ENCODE assay signal across 1 cellular context in the genomic region with DNA sequence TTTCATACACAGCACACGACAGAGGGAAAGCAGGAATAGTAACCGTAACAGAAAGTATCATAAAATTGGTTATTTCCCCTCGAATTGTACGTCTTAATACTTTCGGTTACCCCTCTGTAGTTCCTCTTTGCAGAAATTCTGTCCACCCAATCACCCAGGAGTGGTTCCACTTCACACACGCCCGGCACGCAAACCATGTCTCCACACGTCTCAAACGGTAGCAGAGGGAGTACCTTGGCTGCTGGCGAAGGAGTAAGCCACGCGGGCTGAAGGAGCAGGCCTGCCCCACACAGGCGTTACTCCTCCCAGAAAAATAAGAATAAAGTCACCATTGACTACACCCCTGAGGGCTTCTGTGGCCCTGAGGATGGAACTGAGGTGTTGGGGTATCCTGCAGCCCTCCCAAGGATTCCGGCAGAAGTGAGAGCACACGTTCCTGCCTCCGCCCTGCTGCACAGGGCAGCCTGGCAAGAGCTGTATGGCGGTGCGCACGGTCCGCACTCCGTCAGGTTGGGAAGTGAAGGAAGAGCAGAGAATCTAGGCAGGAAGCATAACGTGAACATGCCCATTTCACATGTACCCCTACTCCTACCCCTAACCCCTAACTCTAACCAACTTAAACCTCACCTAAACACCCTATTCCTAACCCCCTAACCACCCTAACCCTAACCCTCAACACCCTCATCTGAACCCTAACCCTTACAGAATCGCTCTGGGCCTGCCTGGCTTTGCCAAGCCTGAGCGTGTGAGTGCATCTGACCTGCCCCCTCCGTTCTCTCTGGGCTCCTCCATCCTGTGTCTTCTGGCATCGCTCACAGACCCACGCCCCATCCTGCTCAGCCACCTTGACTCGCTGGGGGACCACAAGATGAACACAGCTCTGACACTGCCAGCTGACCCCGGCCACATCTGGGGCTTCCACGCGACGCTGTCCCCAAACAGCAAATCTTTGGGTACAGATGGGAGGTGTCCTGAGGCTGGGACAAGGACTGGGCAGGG.
TF ChIP-seq lines count a peak whose summit lies in the region.

No MANE protein-coding gene starts in this region.

TF ChIP-seq in GM12878, 131 proteins besides CTCF, POLR2A, EP300 and RAD21 (continued from another document):
- TF ChIP-seq, protein P1, sequence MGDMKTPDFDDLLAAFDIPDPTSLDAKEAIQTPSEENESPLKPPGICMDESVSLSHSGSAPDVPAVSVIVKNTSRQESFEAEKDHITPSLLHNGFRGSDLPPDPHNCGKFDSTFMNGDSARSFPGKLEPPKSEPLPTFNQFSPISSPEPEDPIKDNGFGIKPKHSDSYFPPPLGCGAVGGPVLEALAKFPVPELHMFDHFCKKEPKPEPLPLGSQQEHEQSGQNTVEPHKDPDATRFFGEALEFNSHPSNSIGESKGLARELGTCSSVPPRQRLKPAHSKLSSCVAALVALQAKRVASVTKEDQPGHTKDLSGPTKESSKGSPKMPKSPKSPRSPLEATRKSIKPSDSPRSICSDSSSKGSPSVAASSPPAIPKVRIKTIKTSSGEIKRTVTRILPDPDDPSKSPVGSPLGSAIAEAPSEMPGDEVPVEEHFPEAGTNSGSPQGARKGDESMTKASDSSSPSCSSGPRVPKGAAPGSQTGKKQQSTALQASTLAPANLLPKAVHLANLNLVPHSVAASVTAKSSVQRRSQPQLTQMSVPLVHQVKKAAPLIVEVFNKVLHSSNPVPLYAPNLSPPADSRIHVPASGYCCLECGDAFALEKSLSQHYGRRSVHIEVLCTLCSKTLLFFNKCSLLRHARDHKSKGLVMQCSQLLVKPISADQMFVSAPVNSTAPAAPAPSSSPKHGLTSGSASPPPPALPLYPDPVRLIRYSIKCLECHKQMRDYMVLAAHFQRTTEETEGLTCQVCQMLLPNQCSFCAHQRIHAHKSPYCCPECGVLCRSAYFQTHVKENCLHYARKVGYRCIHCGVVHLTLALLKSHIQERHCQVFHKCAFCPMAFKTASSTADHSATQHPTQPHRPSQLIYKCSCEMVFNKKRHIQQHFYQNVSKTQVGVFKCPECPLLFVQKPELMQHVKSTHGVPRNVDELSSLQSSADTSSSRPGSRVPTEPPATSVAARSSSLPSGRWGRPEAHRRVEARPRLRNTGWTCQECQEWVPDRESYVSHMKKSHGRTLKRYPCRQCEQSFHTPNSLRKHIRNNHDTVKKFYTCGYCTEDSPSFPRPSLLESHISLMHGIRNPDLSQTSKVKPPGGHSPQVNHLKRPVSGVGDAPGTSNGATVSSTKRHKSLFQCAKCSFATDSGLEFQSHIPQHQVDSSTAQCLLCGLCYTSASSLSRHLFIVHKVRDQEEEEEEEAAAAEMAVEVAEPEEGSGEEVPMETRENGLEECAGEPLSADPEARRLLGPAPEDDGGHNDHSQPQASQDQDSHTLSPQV (IDR thresholded peaks at IDR 0.05), result peak; percentile 92
- TF ChIP-seq BCL11A (IDR thresholded peaks at IDR 0.05; ENCODE audit: low read depth, low read length), result peak; percentile 68; the same call in 1 of the 2 replicates
- TF ChIP-seq SP1 (IDR thresholded peaks at IDR 0.05; ENCODE audit: low read depth, low read length), result peak; percentile 76
- TF ChIP-seq, protein P2, sequence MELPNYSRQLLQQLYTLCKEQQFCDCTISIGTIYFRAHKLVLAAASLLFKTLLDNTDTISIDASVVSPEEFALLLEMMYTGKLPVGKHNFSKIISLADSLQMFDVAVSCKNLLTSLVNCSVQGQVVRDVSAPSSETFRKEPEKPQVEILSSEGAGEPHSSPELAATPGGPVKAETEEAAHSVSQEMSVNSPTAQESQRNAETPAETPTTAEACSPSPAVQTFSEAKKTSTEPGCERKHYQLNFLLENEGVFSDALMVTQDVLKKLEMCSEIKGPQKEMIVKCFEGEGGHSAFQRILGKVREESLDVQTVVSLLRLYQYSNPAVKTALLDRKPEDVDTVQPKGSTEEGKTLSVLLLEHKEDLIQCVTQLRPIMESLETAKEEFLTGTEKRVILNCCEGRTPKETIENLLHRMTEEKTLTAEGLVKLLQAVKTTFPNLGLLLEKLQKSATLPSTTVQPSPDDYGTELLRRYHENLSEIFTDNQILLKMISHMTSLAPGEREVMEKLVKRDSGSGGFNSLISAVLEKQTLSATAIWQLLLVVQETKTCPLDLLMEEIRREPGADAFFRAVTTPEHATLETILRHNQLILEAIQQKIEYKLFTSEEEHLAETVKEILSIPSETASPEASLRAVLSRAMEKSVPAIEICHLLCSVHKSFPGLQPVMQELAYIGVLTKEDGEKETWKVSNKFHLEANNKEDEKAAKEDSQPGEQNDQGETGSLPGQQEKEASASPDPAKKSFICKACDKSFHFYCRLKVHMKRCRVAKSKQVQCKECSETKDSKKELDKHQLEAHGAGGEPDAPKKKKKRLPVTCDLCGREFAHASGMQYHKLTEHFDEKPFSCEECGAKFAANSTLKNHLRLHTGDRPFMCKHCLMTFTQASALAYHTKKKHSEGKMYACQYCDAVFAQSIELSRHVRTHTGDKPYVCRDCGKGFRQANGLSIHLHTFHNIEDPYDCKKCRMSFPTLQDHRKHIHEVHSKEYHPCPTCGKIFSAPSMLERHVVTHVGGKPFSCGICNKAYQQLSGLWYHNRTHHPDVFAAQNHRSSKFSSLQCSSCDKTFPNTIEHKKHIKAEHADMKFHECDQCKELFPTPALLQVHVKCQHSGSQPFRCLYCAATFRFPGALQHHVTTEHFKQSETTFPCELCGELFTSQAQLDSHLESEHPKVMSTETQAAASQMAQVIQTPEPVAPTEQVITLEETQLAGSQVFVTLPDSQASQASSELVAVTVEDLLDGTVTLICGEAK (IDR thresholded peaks at IDR 0.05; ENCODE audit: borderline replicate concordance), result no peak; the same call in 1 of the 2 replicates
- TF ChIP-seq, protein P3, sequence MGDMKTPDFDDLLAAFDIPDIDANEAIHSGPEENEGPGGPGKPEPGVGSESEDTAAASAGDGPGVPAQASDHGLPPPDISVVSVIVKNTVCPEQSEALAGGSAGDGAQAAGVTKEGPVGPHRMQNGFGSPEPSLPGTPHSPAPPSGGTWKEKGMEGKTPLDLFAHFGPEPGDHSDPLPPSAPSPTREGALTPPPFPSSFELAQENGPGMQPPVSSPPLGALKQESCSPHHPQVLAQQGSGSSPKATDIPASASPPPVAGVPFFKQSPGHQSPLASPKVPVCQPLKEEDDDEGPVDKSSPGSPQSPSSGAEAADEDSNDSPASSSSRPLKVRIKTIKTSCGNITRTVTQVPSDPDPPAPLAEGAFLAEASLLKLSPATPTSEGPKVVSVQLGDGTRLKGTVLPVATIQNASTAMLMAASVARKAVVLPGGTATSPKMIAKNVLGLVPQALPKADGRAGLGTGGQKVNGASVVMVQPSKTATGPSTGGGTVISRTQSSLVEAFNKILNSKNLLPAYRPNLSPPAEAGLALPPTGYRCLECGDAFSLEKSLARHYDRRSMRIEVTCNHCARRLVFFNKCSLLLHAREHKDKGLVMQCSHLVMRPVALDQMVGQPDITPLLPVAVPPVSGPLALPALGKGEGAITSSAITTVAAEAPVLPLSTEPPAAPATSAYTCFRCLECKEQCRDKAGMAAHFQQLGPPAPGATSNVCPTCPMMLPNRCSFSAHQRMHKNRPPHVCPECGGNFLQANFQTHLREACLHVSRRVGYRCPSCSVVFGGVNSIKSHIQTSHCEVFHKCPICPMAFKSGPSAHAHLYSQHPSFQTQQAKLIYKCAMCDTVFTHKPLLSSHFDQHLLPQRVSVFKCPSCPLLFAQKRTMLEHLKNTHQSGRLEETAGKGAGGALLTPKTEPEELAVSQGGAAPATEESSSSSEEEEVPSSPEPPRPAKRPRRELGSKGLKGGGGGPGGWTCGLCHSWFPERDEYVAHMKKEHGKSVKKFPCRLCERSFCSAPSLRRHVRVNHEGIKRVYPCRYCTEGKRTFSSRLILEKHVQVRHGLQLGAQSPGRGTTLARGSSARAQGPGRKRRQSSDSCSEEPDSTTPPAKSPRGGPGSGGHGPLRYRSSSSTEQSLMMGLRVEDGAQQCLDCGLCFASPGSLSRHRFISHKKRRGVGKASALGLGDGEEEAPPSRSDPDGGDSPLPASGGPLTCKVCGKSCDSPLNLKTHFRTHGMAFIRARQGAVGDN (IDR thresholded peaks at IDR 0.05), result peak; percentile 100
- TF ChIP-seq NR2C1 (IDR thresholded peaks at IDR 0.05), result no peak
- TF ChIP-seq ETV6 (conservative IDR thresholded peaks at IDR 0.05 in 1 of 2, IDR thresholded peaks at IDR 0.05 in 1 of 2; ENCODE audit: borderline replicate concordance in 1 of 2, low read depth in 1 of 2), result peak in 1 of 2 experiments; percentile 81; a peak in 2 of 4 replicates
- TF ChIP-seq PML (IDR thresholded peaks at IDR 0.05; ENCODE audit: low read length), result no peak
- TF ChIP-seq TCF12 (IDR thresholded peaks at IDR 0.05; ENCODE audit: low read depth, low read length), result peak; percentile 59; the same call in 1 of the 2 replicates
- 0 out of 2 replicates have a peak, but pooled peaks have one; percentile 21 for TF ChIP-seq TAF1 (IDR thresholded peaks at IDR 0.05; ENCODE audit: borderline replicate concordance, low read depth, low read length)
- TF ChIP-seq ATF3 (IDR thresholded peaks at IDR 0.05; ENCODE audit: borderline replicate concordance, extremely low read depth, low read depth, low read length), result no peak
- no peak for TF ChIP-seq CHD1 (IDR thresholded peaks at IDR 0.05; ENCODE audit: low read depth, low read length)
- no peak for TF ChIP-seq ZBED1 (IDR thresholded peaks at IDR 0.05; ENCODE audit: borderline replicate concordance)
- TF ChIP-seq ATF7 (IDR thresholded peaks at IDR 0.05; ENCODE audit: low read depth), result peak; percentile 77
- TF ChIP-seq, protein P4, sequence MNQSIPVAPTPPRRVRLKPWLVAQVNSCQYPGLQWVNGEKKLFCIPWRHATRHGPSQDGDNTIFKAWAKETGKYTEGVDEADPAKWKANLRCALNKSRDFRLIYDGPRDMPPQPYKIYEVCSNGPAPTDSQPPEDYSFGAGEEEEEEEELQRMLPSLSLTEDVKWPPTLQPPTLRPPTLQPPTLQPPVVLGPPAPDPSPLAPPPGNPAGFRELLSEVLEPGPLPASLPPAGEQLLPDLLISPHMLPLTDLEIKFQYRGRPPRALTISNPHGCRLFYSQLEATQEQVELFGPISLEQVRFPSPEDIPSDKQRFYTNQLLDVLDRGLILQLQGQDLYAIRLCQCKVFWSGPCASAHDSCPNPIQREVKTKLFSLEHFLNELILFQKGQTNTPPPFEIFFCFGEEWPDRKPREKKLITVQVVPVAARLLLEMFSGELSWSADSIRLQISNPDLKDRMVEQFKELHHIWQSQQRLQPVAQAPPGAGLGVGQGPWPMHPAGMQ (IDR thresholded peaks at IDR 0.05; ENCODE audit: borderline replicate concordance), result no peak
- no peak for TF ChIP-seq NRF1 (conservative IDR thresholded peaks at IDR 0.05; ENCODE audit: low read depth, low read length)
- TF ChIP-seq POU2F2 (IDR thresholded peaks at IDR 0.05; ENCODE audit: borderline replicate concordance, low read depth, low read length), result peak; percentile 84; the same call in 2 of the 3 replicates
- TF ChIP-seq, protein P5, sequence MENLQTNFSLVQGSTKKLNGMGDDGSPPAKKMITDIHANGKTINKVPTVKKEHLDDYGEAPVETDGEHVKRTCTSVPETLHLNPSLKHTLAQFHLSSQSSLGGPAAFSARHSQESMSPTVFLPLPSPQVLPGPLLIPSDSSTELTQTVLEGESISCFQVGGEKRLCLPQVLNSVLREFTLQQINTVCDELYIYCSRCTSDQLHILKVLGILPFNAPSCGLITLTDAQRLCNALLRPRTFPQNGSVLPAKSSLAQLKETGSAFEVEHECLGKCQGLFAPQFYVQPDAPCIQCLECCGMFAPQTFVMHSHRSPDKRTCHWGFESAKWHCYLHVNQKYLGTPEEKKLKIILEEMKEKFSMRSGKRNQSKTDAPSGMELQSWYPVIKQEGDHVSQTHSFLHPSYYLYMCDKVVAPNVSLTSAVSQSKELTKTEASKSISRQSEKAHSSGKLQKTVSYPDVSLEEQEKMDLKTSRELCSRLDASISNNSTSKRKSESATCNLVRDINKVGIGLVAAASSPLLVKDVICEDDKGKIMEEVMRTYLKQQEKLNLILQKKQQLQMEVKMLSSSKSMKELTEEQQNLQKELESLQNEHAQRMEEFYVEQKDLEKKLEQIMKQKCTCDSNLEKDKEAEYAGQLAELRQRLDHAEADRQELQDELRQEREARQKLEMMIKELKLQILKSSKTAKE (IDR thresholded peaks at IDR 0.05; ENCODE audit: low read depth, poor library complexity, severe bottlenecking), result peak; percentile 89
- peak; percentile 64 for TF ChIP-seq CREM (IDR thresholded peaks at IDR 0.05; ENCODE audit: low read depth)
- no peak for TF ChIP-seq ATF2 (IDR thresholded peaks at IDR 0.05; ENCODE audit: low read length)
- 0 out of 2 replicates have a peak, but pooled peaks have one; percentile 48 for TF ChIP-seq WRNIP1 (IDR thresholded peaks at IDR 0.05; ENCODE audit: borderline replicate concordance, low read depth, low read length)
- no peak for TF ChIP-seq ZBTB4 (CRISPR knock-in tag; IDR thresholded peaks at IDR 0.05)
- TF ChIP-seq EGR1 (IDR thresholded peaks at IDR 0.05; ENCODE audit: borderline replicate concordance in 1 of 2, low read depth in 2 of 2, low read length in 2 of 2), result no peak
TF ChIP-seq in GM12878: peak in this region for 48.
